In genomic region chr22:41746563-41747400, GRCh38 we compare ENCODE assay signal across 8 cellular contexts. TPM values are rescaled to one million over a fixed set of nuclear protein-coding genes. Genes with fewer than 3 reads are reported as not detected.
DNase-seq lines count a peak whose midpoint lies in the region; ATAC-seq and TF ChIP-seq lines count a peak whose summit lies in the region.

No MANE protein-coding gene starts in this region.

- H3K9me3 ChIP-seq in mucosa of descending colon, result no peaks in the 10 kb centered on the region

- intact Hi-C loops in mucosa of descending colon (cut with DNase I, micrococcal nuclease), result loop anchor here in 1 of 2 donors (10.0 kb wide), 1 partner anchor 198 kb away; the partner anchor contains the start of gene CENPM

- H3K36me3 ChIP-seq in mucosa of descending colon (ENCODE audit: low read depth), result no peaks in the 10 kb centered on the region

- no peak overlapping the region for H3K4me3 ChIP-seq in epithelial cell of esophagus (ENCODE audit: low read length)
- H3K4me3 ChIP-seq in mucosa of descending colon, result no peak overlapping the region

- ATAC-seq in GM18870 (IDR thresholded peaks at IDR 0.05; ENCODE audit: unreplicated experiment) (peak; percentile 55), HG03442 (IDR thresholded peaks at IDR 0.05; ENCODE audit: unreplicated experiment) (peak; percentile 69), mucosa of descending colon (peak; percentile 96)

- no peaks in the 10 kb centered on the region for H3K4me1 ChIP-seq in mucosa of descending colon (ENCODE audit: low read depth)

- peak; percentile 93 for TF ChIP-seq CTCF in epithelial cell of esophagus (IDR thresholded peaks at IDR 0.05; ENCODE audit: insufficient read depth, low read depth, low read length, missing control alignments)
- TF ChIP-seq CTCF in mucosa of descending colon (IDR thresholded peaks at IDR 0.05), result peak; percentile 51

- DNase-seq in AG20443 (ENCODE audit: low spot score) (peak; percentile 90), NCI-H82 (lab: John Stamatoyannopoulos, UW) (peak; percentile 87), epithelial cell of esophagus (ENCODE audit: low read depth) (peak; percentile 83), mucosa of descending colon (peak; percentile 60 to 87 (median 68))
- peak; percentile 16 to 22 for DNase-seq in activated CD8-positive, alpha-beta memory T cell treated with anti-CD3 and anti-CD28 coated beads for 4 hours (ENCODE audit: low read depth in 2 of 2)
- DNase-seq in stimulated activated CD8-positive, alpha-beta memory T cell treated with anti-CD3 and anti-CD28 coated beads, Interleukin-4, amount 100 ng/mL, for 4 hours (ENCODE audit: low read depth in 2 of 2, low spot score in 1 of 2), result peak; percentile 8 to 10

RNA-seq across cellular contexts. Expression of gene MEI1, which starts 47.5 kb away (rescaled TPM):
- total RNA-seq in mucosa of descending colon, result 1 to 10 TPM; 1.4 to 6.4 (median 1.8) TPM

RNA-seq across cellular contexts. Expression of gene CCDC134, which starts 53.7 kb away (rescaled TPM):
- 10 to 100 TPM in 2 of 3 donors, 1 to 10 TPM in 1; 9.2 to 11.6 (median 10.0) TPM for total RNA-seq in mucosa of descending colon

RNA-seq across cellular contexts. Expression of gene SNU13, which starts 58.1 kb away (rescaled TPM):
- total RNA-seq in mucosa of descending colon, result 10 to 100 TPM; 92.4 to 98.1 (median 97.9) TPM

Comparison
In these comparisons a context has a peak if more than half of its experiments do, and no peak if none do; other contexts are left out.
1. DNase-seq: peak in every context shown above with its lines; median percentile 90 in AG20443; 87 in NCI-H82; 83 in epithelial cell of esophagus; 68 in mucosa of descending colon; 19 in activated CD8-positive, alpha-beta memory T cell treated with anti-CD3 and anti-CD28 coated beads for 4 hours; 9 in stimulated activated CD8-positive, alpha-beta memory T cell treated with anti-CD3 and anti-CD28 coated beads, Interleukin-4, amount 100 ng/mL, for 4 hours.